ENCODE assay signal across 8 cellular contexts in genomic region chr19:3360494-3361383, GRCh38. TPM values are rescaled to one million over a fixed set of nuclear protein-coding genes. Genes with fewer than 3 reads are reported as not detected.
DNase-seq lines count a peak whose midpoint lies in the region; TF ChIP-seq lines count a peak whose summit lies in the region.

No MANE protein-coding gene starts in this region.

- no CpG with 5 or more reads among the region's 80 CpGs for WGBS in trophoblast cell (ENCODE audit: extremely low coverage, insufficient coverage, insufficient read length)

- H3K4me1 ChIP-seq in PC-9 (replicated peaks; ENCODE audit: insufficient read depth) (0 out of 2 replicates have a peak, but pooled peaks cover 4% of the 10 kb centered on the region), trophoblast cell (ENCODE audit: control insufficient read depth in 1 of 2, insufficient read depth in 2 of 2, low read length in 2 of 2) (no peaks in the 10 kb centered on the region)

- peak overlapping the region; percentile 58 for H3K4me3 ChIP-seq in PC-9
- H3K4me3 ChIP-seq in trophoblast cell (ENCODE audit: low read depth, low read length): peak overlapping the region; percentile 60

- no peak overlapping the region for H3K14ac ChIP-seq in trophoblast cell (ENCODE audit: low read length)

- no peaks in the 10 kb centered on the region for H3K9me3 Mint-ChIP-seq in type B pancreatic cell

- H3K79me1 ChIP-seq in trophoblast cell (ENCODE audit: low read length): no peaks in the 10 kb centered on the region

- no peak overlapping the region for H4K12ac ChIP-seq in trophoblast cell (ENCODE audit: low read depth, low read length)

- H3K4me2 ChIP-seq in PC-9 (peak overlapping the region; percentile 76), trophoblast cell (ENCODE audit: low read length) (peak overlapping the region; percentile 26)

- H3K79me2 ChIP-seq in PC-9 (ENCODE audit: low read depth) (no peaks in the 10 kb centered on the region), trophoblast cell (ENCODE audit: control insufficient read depth, insufficient read depth, low read length, poor library complexity) (no peaks in the 10 kb centered on the region)

- H3K9me3 ChIP-seq in PC-9 (ENCODE audit: insufficient read depth, low read depth) (no peaks in the 10 kb centered on the region), trophoblast cell (ENCODE audit: insufficient read depth, low read depth, low read length) (peaks cover 13% of the 10 kb centered on the region)

- peaks cover 82% of the 10 kb centered on the region for H3K27me3 Mint-ChIP-seq in type B pancreatic cell

- no peak overlapping the region for H2BK120ac ChIP-seq in trophoblast cell (ENCODE audit: insufficient read depth, low read length, poor library complexity)

- H4K91ac ChIP-seq in trophoblast cell (ENCODE audit: low read depth, low read length): no peak overlapping the region

- no peaks in the 10 kb centered on the region for H3K9me2 ChIP-seq in PC-9 (ENCODE audit: insufficient read depth)

- TF ChIP-seq CTCF in PC-9 (conservative IDR thresholded peaks at IDR 0.05) (no peak), type B pancreatic cell (conservative IDR thresholded peaks at IDR 0.05) (no peak)

- POLR2A ChIA-PET in PC-9 (lab: Charles Lee; ENCODE audit: unreplicated experiment): no interaction called here

- H3K27ac Mint-ChIP-seq in type B pancreatic cell: peak overlapping the region; percentile 43

- H3K36me3 Mint-ChIP-seq in type B pancreatic cell: no peaks in the 10 kb centered on the region

- H3K23ac ChIP-seq in trophoblast cell (ENCODE audit: low read length): no peak overlapping the region

- peaks cover 10% of the 10 kb centered on the region for H3K4me1 Mint-ChIP-seq in type B pancreatic cell (ENCODE audit: unreplicated experiment)

- H3K4me3 Mint-ChIP-seq in type B pancreatic cell: peak overlapping the region; percentile 84

- no peak overlapping the region for H4K8ac ChIP-seq in trophoblast cell (ENCODE audit: low read depth, low read length)

- H3K9ac ChIP-seq in trophoblast cell (ENCODE audit: low read length): no peak overlapping the region

- no peak overlapping the region for H3K4ac ChIP-seq in trophoblast cell (ENCODE audit: low read depth, low read length)

- H2AK5ac ChIP-seq in trophoblast cell (ENCODE audit: low read length): no peak overlapping the region

- H3K36me3 ChIP-seq in PC-9 (ENCODE audit: low read depth) (no peaks in the 10 kb centered on the region), trophoblast cell (ENCODE audit: control insufficient read depth in 1 of 2, insufficient read depth in 2 of 2, low read length in 2 of 2) (no peaks in the 10 kb centered on the region)

- no peaks in the 10 kb centered on the region for H3K27me3 ChIP-seq in PC-9 (ENCODE audit: insufficient read depth, low read depth)
- peaks cover 88% of the 10 kb centered on the region for H3K27me3 ChIP-seq in trophoblast cell (ENCODE audit: insufficient read depth, low read length)

- BruUV-seq in PC-9 (replicated peaks; lab: Mats Ljungman, UMichigan): no TSS peak

- H4K20me1 ChIP-seq in PC-9 (ENCODE audit: insufficient read depth): no peaks in the 10 kb centered on the region

- DNase-seq in NCI-H2227 (lab: John Stamatoyannopoulos, UW; ENCODE audit: unreplicated experiment) (peak; percentile 25), NCI-H2227 treated with DMSO at 0.1 percent for 48 hours (lab: John Stamatoyannopoulos, UW) (no peak), PC-9 (no peak), activated gamma-delta T cell treated with Interleukin-2 at 50 U/mL for 16 hours (peak; percentile 63), globus pallidus (ENCODE audit: low spot score) (peak; percentile 79), trophoblast cell (peak; percentile 64 to 79), type B pancreatic cell (ENCODE audit: extremely low spot score, unreplicated experiment) (no peak), kidney glomerular epithelial cell (lab: John Stamatoyannopoulos, UW) (no peak)

- H3K18ac ChIP-seq in trophoblast cell (ENCODE audit: low read length): no peak overlapping the region

- no peak overlapping the region for H3K27ac ChIP-seq in PC-9
- H3K27ac ChIP-seq in trophoblast cell (ENCODE audit: low read depth, low read length): no peak overlapping the region

- no peak overlapping the region for H2BK12ac ChIP-seq in trophoblast cell (ENCODE audit: low read length)

- H2AFZ ChIP-seq in PC-9 (0 out of 2 replicates have a peak overlapping the region, but pooled peaks have one; percentile 43), trophoblast cell (ENCODE audit: insufficient read depth, low read length, poor library complexity) (no peak overlapping the region)

- peaks cover 10% of the 10 kb centered on the region; the same call in 1 of the 2 replicates for H3F3A ChIP-seq in PC-9 (ENCODE audit: insufficient read depth, low read depth)

- H2BK5ac ChIP-seq in trophoblast cell (ENCODE audit: low read depth, low read length, poor library complexity): no peak overlapping the region

- CTCF ChIA-PET in PC-9 (lab: Charles Lee): no interaction called here

- intact Hi-C loops in PC-9 (cut with micrococcal nuclease; ENCODE audit: unreplicated experiment): no loop called here

RNA-seq across cellular contexts. Expression of gene NFIC, which starts 5.6 kb away (rescaled TPM):
- total RNA-seq in PC-9 (2021) (71.1 and 75.6 TPM in 2 replicates), type B pancreatic cell (ENCODE audit: low replicate concordance) (12.5 and 17.8 TPM in 2 replicates)
- 5.4 and 6.1 TPM in 2 replicates for polyA plus RNA-seq in trophoblast cell (2013)

Comparison
In these comparisons a context has a peak if more than half of its experiments do, and no peak if none do; other contexts are left out.
1. DNase-seq: peak in NCI-H2227 (single experiment), activated gamma-delta T cell treated with Interleukin-2 at 50 U/mL for 16 hours (single experiment), globus pallidus (single experiment) and trophoblast cell (2 of 2); none in NCI-H2227 treated with DMSO at 0.1 percent for 48 hours (single experiment), PC-9 (0 of 2), type B pancreatic cell (single experiment) and kidney glomerular epithelial cell (single experiment).